20 cellular contexts compared by ENCODE assay signal in genomic region chr3:36900474-36901443, GRCh38. TPM values are rescaled to one million over a fixed set of nuclear protein-coding genes. Genes with fewer than 3 reads are reported as not detected.
DNase-seq lines count a peak whose midpoint lies in the region; ATAC-seq, FAIRE-seq and TF ChIP-seq lines count a peak whose summit lies in the region.
"Had no signal": no experiment of that assay in that cellular context is flagged by ENCODE, and none has a peak within 500 bp of the region (broad histone marks: within the 10 kb centered on the region; RNA-seq: fewer than 3 reads in every experiment).

No MANE protein-coding gene starts in this region.

- no peak overlapping the region for H3K4me3 ChIP-seq in CD4-positive, alpha-beta memory T cell (ENCODE audit: low read length in 2 of 2)
- H3K4me3 ChIP-seq in heart left ventricle (no peak overlapping the region), coronary artery (no peak overlapping the region)
- H3K4me3 ChIP-seq: PC-9 had no signal

- DNase-seq in CD4-positive, alpha-beta memory T cell, result peak in 4 of 5 donors; percentile 19 to 57 (median 38)
- no peak for DNase-seq in GM19239 (ENCODE audit: insufficient read length, low spot score)
- no peak for DNase-seq in activated B cell treated with CpG ODN at 0.5 μM for 24 hours
- DNase-seq in memory B cell (ENCODE audit: low spot score in 2 of 2), result no peak
- DNase-seq in KG1 (lab: John Stamatoyannopoulos, UW), result no peak
- no peak for DNase-seq in heart left ventricle
- no peak for DNase-seq in coronary artery (ENCODE audit: low spot score)
- DNase-seq: activated CD4-positive, alpha-beta T cell treated with anti-CD3 and anti-CD28 coated beads for 1 hour; activated gamma-delta T cell; C1 segment of cervical spinal cord; HCEC 1CT; hypothalamus; KBM-7; left colon; NCI-H446; PC-9; small intestine; stimulated activated naive CD4-positive, alpha-beta T cell treated with Interleukin-2 at 50 U/mL for 16 hours; SW 1271 had no signal

- H3K27ac Mint-ChIP-seq in CD4-positive, alpha-beta memory T cell, result peak overlapping the region; percentile 80 to 94 (median 89)
- H3K27ac Mint-ChIP-seq in activated B cell treated with CpG ODN at 0.5 μM for 24 hours (peak overlapping the region; percentile 82), memory B cell (peak overlapping the region; percentile 96)

- TF ChIP-seq CTCF in activated B cell treated with CpG ODN at 0.5 μM for 24 hours (IDR thresholded peaks at IDR 0.05) (no peak), heart left ventricle (IDR thresholded peaks at IDR 0.05) (no peak), coronary artery (IDR thresholded peaks at IDR 0.05) (no peak)

- peak overlapping the region; percentile 21 for H3K27ac ChIP-seq in CD4-positive, alpha-beta memory T cell (ENCODE audit: low read depth, low read length)
- H3K27ac ChIP-seq in heart left ventricle, result no peak overlapping the region
- H3K27ac ChIP-seq in coronary artery, result no peak overlapping the region
- H3K27ac ChIP-seq: parathyroid adenoma, PC-9 had no signal

- H3K4me3 Mint-ChIP-seq in CD4-positive, alpha-beta memory T cell, result peak overlapping the region in 7 of 8 donors; percentile 40 to 82 (median 57)
- H3K4me3 Mint-ChIP-seq in activated B cell treated with CpG ODN at 0.5 μM for 24 hours, result peak overlapping the region; percentile 68
- peak overlapping the region; percentile 68 for H3K4me3 Mint-ChIP-seq in memory B cell

- ATAC-seq in activated B cell treated with CpG ODN at 0.5 μM for 24 hours (ENCODE audit: low read depth) (peak; percentile 15), memory B cell (ENCODE audit: low read depth) (peak; percentile 79), heart left ventricle (no peak)
- ATAC-seq: left colon had no signal

- no peaks in the 10 kb centered on the region for H3K9me3 ChIP-seq in CD4-positive, alpha-beta memory T cell (ENCODE audit: control insufficient read depth in 1 of 2, low read length in 2 of 2)
- no peaks in the 10 kb centered on the region for H3K9me3 ChIP-seq in heart left ventricle

- POLR2A ChIA-PET in CD4-positive, alpha-beta memory T cell (lab: Charles Lee; ENCODE audit: partially characterized antibody), result interaction anchor here (1.0 to 1.7 kb wide), 3 partner anchors 13 to 91 kb away, joined by 3 to 8 read pairs (median 4); no protein-coding TSS in a partner anchor
- POLR2A ChIA-PET in activated B cell treated with CpG ODN at 0.5 μM for 24 hours (lab: Charles Lee), result interaction anchor here (0.6 to 11.4 kb wide), 9 partner anchors 9 to 92 kb away, joined by 3 to 185 read pairs (median 5); partner anchors contain the start of genes EPM2AIP1 and MLH1

- H3K9me3 Mint-ChIP-seq in CD4-positive, alpha-beta memory T cell, result no peaks in the 10 kb centered on the region
- no peaks in the 10 kb centered on the region for H3K9me3 Mint-ChIP-seq in activated B cell treated with CpG ODN at 0.5 μM for 24 hours
- H3K9me3 Mint-ChIP-seq in memory B cell, result no peaks in the 10 kb centered on the region

- peaks cover 46 to 88% (median 71%) of the 10 kb centered on the region in 4 donors for H3K4me1 Mint-ChIP-seq in CD4-positive, alpha-beta memory T cell
- H3K4me1 Mint-ChIP-seq in activated B cell treated with CpG ODN at 0.5 μM for 24 hours, result peaks cover 88% of the 10 kb centered on the region
- H3K4me1 Mint-ChIP-seq in memory B cell, result peaks cover 46% of the 10 kb centered on the region

- peaks cover 41% of the 10 kb centered on the region for H3K36me3 ChIP-seq in CD4-positive, alpha-beta memory T cell (ENCODE audit: insufficient read depth, low read length)
- peaks cover 0 to 65% (median 36%) of the 10 kb centered on the region in 9 donors for H3K36me3 ChIP-seq in heart left ventricle

- intact Hi-C loops in CD4-positive, alpha-beta memory T cell (cut with micrococcal nuclease), result no loop called here
- intact Hi-C loops in activated B cell treated with CpG ODN at 0.5 μM for 24 hours (cut with micrococcal nuclease), result no loop called here
- intact Hi-C loops in heart left ventricle (cut with DNase I), result loop anchor here in 4 of 10 donors (5.0 to 10.0 kb wide), 4 partner anchors 42 to 314 kb away; no protein-coding TSS in a partner anchor

- H3K27me3 ChIP-seq in CD4-positive, alpha-beta memory T cell (ENCODE audit: insufficient read depth, low read length), result no peaks in the 10 kb centered on the region
- H3K27me3 ChIP-seq in heart left ventricle, result no peaks in the 10 kb centered on the region

- no peak for TF ChIP-seq POLR2A in heart left ventricle (IDR thresholded peaks at IDR 0.05)

- peaks cover 72% of the 10 kb centered on the region for H3K4me1 ChIP-seq in CD4-positive, alpha-beta memory T cell (ENCODE audit: insufficient read depth, low read length)
- peaks cover 0 to 18% (median 0%) of the 10 kb centered on the region in 12 donors for H3K4me1 ChIP-seq in heart left ventricle
- H3K4me1 ChIP-seq: parathyroid adenoma had no signal

- CTCF ChIA-PET in CD4-positive, alpha-beta memory T cell (lab: Charles Lee; ENCODE audit: partially characterized antibody), result interaction anchor here (1.0 to 8.8 kb wide), 5 partner anchors 8 to 56 kb away, joined by 3 to 100 read pairs (median 4); no protein-coding TSS in a partner anchor
- CTCF ChIA-PET in activated B cell treated with CpG ODN at 0.5 μM for 24 hours (lab: Charles Lee), result interaction anchor here (0.7 to 9.8 kb wide), 4 partner anchors 9 to 57 kb away, joined by 3 to 71 read pairs (median 5); no protein-coding TSS in a partner anchor

- peaks cover 74 to 80% of the 10 kb centered on the region in 2 donors for H3K36me3 Mint-ChIP-seq in CD4-positive, alpha-beta memory T cell
- H3K36me3 Mint-ChIP-seq in activated B cell treated with CpG ODN at 0.5 μM for 24 hours (ENCODE audit: low read depth) (peaks cover 73% of the 10 kb centered on the region), memory B cell (peaks cover 36% of the 10 kb centered on the region)

- 90 to 94% (median 92%) methylated on average over 8 of the region's 8 CpGs for WGBS in heart left ventricle, 4 donors

- H3K27me3 Mint-ChIP-seq in CD4-positive, alpha-beta memory T cell, result no peaks in the 10 kb centered on the region
- H3K27me3 Mint-ChIP-seq in activated B cell treated with CpG ODN at 0.5 μM for 24 hours, result no peaks in the 10 kb centered on the region
- H3K27me3 Mint-ChIP-seq in memory B cell, result no peaks in the 10 kb centered on the region

- FAIRE-seq in GM19239 (lab: Jason Lieb, UNC), result peak; percentile 42
- FAIRE-seq: small intestine had no signal

RNA-seq across cellular contexts. Expression of gene TRANK1, which starts 44.1 kb away (rescaled TPM):
- total RNA-seq in CD4-positive, alpha-beta memory T cell, result 100 to 1,000 TPM; 151 to 155 TPM
- 10 to 100 TPM in 1 of 2 donors, 1 to 10 TPM in 1; 9.6 to 43.9 TPM for polyA plus RNA-seq in CD4-positive, alpha-beta memory T cell
- 109 and 135 TPM in 2 replicates for total RNA-seq in activated B cell treated with CpG ODN at 0.5 μM for 24 hours
- total RNA-seq in heart left ventricle, result 10 to 100 TPM in 2 of 9 donors, 1 to 10 TPM in 7; 2.2 to 27.9 (median 4.9) TPM
- 1 to 10 TPM; 2.2 to 3.0 TPM for polyA plus RNA-seq in heart left ventricle

Comparison
In these comparisons a context has a peak if more than half of its experiments do, and no peak if none do; other contexts are left out.
1. DNase-seq: peak in CD4-positive, alpha-beta memory T cell (4 of 5); none in GM19239 (single experiment), activated B cell treated with CpG ODN at 0.5 μM for 24 hours (single experiment), memory B cell (0 of 2), KG1 (single experiment), heart left ventricle (0 of 5) and coronary artery (single experiment).
2. ATAC-seq: peak in activated B cell treated with CpG ODN at 0.5 μM for 24 hours (single experiment) and memory B cell (single experiment); none in heart left ventricle (0 of 4).
3. Peak in every context shown above with its lines, with median percentiles within 50 percentile points of each other: H3K27ac Mint-ChIP-seq and H3K4me3 Mint-ChIP-seq.